Comparison of ENCODE assay signal across 2 cellular contexts in the genomic region with DNA sequence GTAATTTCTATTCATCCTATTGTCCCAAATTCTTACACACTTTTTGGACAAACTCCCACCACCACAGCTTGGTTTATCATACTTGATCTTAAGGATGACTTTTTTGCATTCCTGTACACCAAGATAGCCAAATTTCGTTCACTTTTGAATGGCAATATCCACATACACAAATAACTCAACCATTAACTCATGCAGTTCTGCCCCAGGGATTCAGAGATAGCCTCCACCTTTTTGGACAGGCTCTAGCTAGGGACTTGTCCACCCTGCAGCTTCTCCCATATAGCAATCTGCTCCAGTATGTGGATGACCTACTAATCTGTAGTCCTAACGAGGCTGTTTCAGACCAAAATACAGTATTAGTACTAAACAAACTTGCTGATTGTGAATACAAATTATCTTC.
TF ChIP-seq lines count a peak whose summit lies in the region.

No MANE protein-coding gene starts in this region.

TF ChIP-seq in HepG2, 621 proteins besides CTCF, POLR2A, EP300 and RAD21:
- TF ChIP-seq YEATS4 (CRISPR knock-in tag; IDR thresholded peaks at IDR 0.05; ENCODE audit: borderline replicate concordance) (no peak), ZNF343 (CRISPR knock-in tag; IDR thresholded peaks at IDR 0.05) (no peak), ZFP36 (IDR thresholded peaks at IDR 0.05; ENCODE audit: borderline replicate concordance, low read depth, low read length, partially characterized antibody) (peak; percentile 28), ZNF337 (CRISPR knock-in tag; IDR thresholded peaks at IDR 0.05; ENCODE audit: borderline replicate concordance, low read depth) (no peak)

TF ChIP-seq in endothelial cell of umbilical vein, 7 proteins besides CTCF, POLR2A, EP300 and RAD21:
- TF ChIP-seq FOS (IDR thresholded peaks at IDR 0.05; ENCODE audit: borderline replicate concordance, insufficient read depth, low read length) (no peak), EZH2 (IDR thresholded peaks at IDR 0.05; ENCODE audit: borderline replicate concordance, low read depth, low read length, severe bottlenecking) (no peak), GATA2 (IDR thresholded peaks at IDR 0.05; ENCODE audit: insufficient read depth, insufficient read length, low read depth, low read length) (no peak), MYC (IDR thresholded peaks at IDR 0.05; ENCODE audit: low read depth, low read length) (no peak), JUN (IDR thresholded peaks at IDR 0.05; ENCODE audit: borderline replicate concordance, insufficient read depth, insufficient read length, low read depth) (no peak), POLR2AphosphoS5 (IDR thresholded peaks at IDR 0.05; ENCODE audit: insufficient read depth, low read depth, low read length) (no peak)
- TF ChIP-seq, protein P1, sequence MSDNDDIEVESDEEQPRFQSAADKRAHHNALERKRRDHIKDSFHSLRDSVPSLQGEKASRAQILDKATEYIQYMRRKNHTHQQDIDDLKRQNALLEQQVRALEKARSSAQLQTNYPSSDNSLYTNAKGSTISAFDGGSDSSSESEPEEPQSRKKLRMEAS (IDR thresholded peaks at IDR 0.05; ENCODE audit: insufficient read depth, insufficient read length): no peak
